ENCODE assay signal across 1 cellular context in the genomic region with DNA sequence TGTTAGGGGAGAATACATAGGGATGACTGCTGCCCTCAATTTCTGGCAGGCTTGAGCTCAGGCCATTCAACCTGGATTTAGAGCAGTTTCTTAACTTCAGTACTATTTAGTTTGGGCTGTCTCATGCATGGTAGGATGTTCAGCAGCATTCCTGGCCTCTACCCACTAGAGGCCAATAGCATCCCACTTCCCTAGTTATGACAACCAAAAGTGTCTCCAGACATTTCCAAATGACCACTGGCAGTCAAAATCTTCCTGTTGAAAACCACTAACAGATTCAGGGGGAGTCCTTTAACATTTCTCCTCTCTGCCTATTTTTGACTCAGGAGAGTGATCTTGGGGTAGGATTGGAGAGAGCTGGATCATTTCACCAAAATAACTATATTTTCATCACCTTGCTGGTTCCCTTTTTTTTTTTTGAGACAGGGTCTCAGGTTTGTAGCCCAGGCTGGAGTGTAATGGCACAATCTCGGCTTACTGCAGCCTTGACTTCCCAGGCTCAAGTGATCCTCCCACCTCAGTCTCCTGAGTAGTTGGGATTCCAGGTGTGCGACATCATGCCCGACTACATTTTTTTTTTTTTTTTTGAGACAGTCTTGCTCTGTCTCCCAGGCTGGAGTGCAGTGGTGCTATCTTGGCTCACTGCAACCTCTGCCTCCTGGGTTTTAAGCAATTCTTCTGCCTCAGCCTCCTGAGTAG.
TF ChIP-seq lines count a peak whose summit lies in the region.

No MANE protein-coding gene starts in this region.

TF ChIP-seq in SK-N-SH treated with all-trans-retinoic acid at 6 μM for 48 hours, 23 proteins besides CTCF, POLR2A, EP300 and RAD21 (continued from another document):
- TF ChIP-seq, protein P1, sequence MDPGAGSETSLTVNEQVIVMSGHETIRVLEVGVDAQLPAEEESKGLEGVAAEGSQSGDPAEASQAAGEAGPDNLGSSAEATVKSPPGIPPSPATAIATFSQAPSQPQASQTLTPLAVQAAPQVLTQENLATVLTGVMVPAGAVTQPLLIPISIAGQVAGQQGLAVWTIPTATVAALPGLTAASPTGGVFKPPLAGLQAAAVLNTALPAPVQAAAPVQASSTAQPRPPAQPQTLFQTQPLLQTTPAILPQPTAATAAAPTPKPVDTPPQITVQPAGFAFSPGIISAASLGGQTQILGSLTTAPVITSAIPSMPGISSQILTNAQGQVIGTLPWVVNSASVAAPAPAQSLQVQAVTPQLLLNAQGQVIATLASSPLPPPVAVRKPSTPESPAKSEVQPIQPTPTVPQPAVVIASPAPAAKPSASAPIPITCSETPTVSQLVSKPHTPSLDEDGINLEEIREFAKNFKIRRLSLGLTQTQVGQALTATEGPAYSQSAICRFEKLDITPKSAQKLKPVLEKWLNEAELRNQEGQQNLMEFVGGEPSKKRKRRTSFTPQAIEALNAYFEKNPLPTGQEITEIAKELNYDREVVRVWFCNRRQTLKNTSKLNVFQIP (CRISPR knock-in tag; IDR thresholded peaks at IDR 0.05; ENCODE audit: borderline replicate concordance, low read depth): no peak
- no peak for TF ChIP-seq ZFP30 (CRISPR knock-in tag; IDR thresholded peaks at IDR 0.05)
- TF ChIP-seq ZNF8 (CRISPR knock-in tag; IDR thresholded peaks at IDR 0.05): no peak
- TF ChIP-seq OSR1 (CRISPR knock-in tag; IDR thresholded peaks at IDR 0.05): no peak
- TF ChIP-seq CSDC2 (CRISPR knock-in tag; IDR thresholded peaks at IDR 0.05): no peak
- TF ChIP-seq ZNF70 (CRISPR knock-in tag; IDR thresholded peaks at IDR 0.05): no peak
- no peak for TF ChIP-seq ARNTL (CRISPR knock-in tag; IDR thresholded peaks at IDR 0.05; ENCODE audit: borderline replicate concordance, low read depth)
- no peak for TF ChIP-seq ZFP3 (CRISPR knock-in tag; IDR thresholded peaks at IDR 0.05)
- no peak for TF ChIP-seq ESRRG (CRISPR knock-in tag; IDR thresholded peaks at IDR 0.05)
- TF ChIP-seq, protein P2, sequence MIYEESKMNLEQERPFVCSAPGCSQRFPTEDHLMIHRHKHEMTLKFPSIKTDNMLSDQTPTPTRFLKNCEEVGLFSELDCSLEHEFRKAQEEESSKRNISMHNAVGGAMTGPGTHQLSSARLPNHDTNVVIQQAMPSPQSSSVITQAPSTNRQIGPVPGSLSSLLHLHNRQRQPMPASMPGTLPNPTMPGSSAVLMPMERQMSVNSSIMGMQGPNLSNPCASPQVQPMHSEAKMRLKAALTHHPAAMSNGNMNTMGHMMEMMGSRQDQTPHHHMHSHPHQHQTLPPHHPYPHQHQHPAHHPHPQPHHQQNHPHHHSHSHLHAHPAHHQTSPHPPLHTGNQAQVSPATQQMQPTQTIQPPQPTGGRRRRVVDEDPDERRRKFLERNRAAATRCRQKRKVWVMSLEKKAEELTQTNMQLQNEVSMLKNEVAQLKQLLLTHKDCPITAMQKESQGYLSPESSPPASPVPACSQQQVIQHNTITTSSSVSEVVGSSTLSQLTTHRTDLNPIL (CRISPR knock-in tag; IDR thresholded peaks at IDR 0.05; ENCODE audit: low read depth): no peak
- TF ChIP-seq, protein P3, sequence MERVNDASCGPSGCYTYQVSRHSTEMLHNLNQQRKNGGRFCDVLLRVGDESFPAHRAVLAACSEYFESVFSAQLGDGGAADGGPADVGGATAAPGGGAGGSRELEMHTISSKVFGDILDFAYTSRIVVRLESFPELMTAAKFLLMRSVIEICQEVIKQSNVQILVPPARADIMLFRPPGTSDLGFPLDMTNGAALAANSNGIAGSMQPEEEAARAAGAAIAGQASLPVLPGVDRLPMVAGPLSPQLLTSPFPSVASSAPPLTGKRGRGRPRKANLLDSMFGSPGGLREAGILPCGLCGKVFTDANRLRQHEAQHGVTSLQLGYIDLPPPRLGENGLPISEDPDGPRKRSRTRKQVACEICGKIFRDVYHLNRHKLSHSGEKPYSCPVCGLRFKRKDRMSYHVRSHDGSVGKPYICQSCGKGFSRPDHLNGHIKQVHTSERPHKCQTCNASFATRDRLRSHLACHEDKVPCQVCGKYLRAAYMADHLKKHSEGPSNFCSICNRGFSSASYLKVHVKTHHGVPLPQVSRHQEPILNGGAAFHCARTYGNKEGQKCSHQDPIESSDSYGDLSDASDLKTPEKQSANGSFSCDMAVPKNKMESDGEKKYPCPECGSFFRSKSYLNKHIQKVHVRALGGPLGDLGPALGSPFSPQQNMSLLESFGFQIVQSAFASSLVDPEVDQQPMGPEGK (CRISPR knock-in tag; IDR thresholded peaks at IDR 0.05; ENCODE audit: borderline replicate concordance): no peak
- TF ChIP-seq ZC3H10 (CRISPR knock-in tag; IDR thresholded peaks at IDR 0.05): no peak
